In the genomic region with DNA sequence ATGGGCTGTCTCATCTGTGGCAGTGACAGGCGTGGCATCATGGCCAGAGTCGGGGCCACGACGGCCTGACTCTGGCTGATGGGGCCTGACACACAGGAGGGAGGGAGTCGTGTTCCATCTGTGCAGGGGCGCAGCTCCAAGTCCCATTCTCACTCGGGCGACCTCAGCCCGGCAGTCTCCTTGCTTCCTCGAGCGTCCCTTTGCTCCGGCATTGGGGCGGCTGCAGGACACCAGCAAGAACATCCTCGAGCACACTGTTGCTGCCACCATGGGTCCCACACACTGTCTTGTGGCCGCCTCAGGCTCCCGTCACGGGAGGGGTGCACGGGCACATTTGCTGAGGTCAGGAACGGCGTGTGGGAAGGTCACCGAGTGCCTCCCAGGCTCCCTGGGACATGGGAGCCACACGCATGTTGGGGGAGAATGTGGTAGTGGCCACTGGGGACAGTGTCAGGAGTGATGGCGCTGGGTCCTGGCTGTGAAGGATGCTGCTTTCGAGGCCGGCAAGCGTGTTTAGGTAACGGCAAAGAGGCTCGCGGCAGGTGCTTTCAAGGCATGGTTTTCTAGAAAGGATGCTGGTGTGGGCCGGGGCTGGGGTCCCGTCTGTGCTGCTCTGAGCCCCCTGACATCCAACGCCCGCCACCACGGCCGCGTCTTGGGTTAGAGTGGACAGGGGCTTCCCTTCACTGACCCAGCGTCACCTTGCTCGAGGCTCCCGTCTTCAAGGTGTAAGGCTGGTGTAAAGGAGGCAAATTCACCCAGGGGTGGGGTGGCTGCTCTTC, we compare ENCODE assay signal across 1 cellular context.
TF ChIP-seq lines count a peak whose summit lies in the region.

No MANE protein-coding gene starts in this region.

TF ChIP-seq in K562, 482 proteins besides CTCF, POLR2A, EP300 and RAD21:
- TF ChIP-seq POLR2B (IDR thresholded peaks at IDR 0.05; ENCODE audit: low read depth, partially characterized antibody) (peak; percentile 29), MYNN (IDR thresholded peaks at IDR 0.05) (0 out of 2 replicates have a peak, but pooled peaks have one; percentile 18), MYNN (CRISPR knock-in tag; IDR thresholded peaks at IDR 0.05) (no peak), HSF4 (CRISPR knock-in tag; IDR thresholded peaks at IDR 0.05; ENCODE audit: borderline replicate concordance) (no peak), POLR2G (IDR thresholded peaks at IDR 0.05; ENCODE audit: low read depth, low read length) (peak; percentile 68; the same call in 1 of the 2 replicates), RBM22 (IDR thresholded peaks at IDR 0.05; ENCODE audit: low read depth, low read length, poor library complexity, severe bottlenecking) (peak; percentile 34)
